Comparison of ENCODE assay signal across 1 cellular context in the genomic region with DNA sequence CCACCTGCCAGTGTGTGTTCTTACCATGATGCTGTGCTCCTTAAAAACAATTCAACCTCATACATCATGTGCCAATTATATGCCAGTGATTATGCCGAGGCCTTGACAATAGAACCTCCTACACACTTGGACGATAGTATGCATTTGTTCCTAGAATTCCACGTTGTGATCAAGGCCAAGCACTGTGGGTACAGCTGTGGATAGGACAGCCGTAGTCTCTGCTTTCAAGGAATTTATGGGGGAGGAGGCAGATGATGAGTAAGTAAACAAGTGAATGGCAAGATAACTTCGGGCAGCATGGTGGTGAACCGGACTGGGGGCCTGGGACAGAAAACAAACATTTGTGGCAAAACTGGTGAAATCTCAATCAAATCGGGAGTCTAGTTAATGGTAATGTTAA.
TF ChIP-seq lines count a peak whose summit lies in the region.

No MANE protein-coding gene starts in this region.

TF ChIP-seq in HepG2, 621 proteins besides CTCF, POLR2A, EP300 and RAD21:
- TF ChIP-seq HMGA1 (CRISPR knock-in tag; conservative IDR thresholded peaks at IDR 0.05) (no peak), ZNF343 (CRISPR knock-in tag; IDR thresholded peaks at IDR 0.05) (no peak), ZNF10 (CRISPR knock-in tag; IDR thresholded peaks at IDR 0.05; ENCODE audit: borderline replicate concordance, low read depth) (no peak), THAP11 (CRISPR knock-in tag; IDR thresholded peaks at IDR 0.05) (no peak), BCL6 (CRISPR knock-in tag; IDR thresholded peaks at IDR 0.05) (peak; percentile 84)
TF ChIP-seq in HepG2: peak in this region for 1.
